8 cellular contexts compared by ENCODE assay signal in the genomic region with DNA sequence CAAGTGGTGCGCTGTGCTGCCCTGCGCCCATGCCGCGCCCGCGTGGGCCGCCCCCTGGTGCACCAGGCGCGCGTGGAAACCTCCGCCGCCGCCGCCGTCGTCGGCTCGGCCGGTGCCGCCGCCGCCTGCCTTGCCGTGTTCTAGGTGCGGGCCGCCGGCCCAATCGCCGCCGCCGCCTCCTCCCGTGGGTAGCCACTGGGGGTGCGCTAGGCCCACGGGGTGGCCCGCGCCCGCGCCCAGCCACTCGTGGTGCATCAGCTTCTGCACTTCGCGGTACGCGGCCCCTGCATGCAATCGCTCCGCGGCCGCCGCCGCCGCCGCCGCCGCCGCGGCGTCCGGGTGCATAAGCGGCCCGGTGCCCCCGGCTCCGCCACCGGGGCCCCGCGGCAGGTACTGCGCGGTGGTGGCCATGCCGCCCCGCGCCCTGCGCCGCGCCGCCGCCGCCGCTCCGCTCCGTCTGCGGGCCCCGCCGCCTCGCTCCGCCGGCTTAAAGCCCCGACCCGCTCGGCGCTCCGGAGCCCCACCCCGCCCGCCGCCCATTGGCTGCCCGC. TPM values are rescaled to one million over a fixed set of nuclear protein-coding genes. Genes with fewer than 3 reads are reported as not detected.
DNase-seq lines count a peak whose midpoint lies in the region; ATAC-seq and TF ChIP-seq lines count a peak whose summit lies in the region.

A gene (minus strand): TSS at position 461 of the 551 bp plus-strand sequence. CDS start 50 bp downstream, at position 411.

- no peak for TF ChIP-seq CTCF in ascending aorta (IDR thresholded peaks at IDR 0.05)
- TF ChIP-seq CTCF in right lobe of liver (IDR thresholded peaks at IDR 0.05): no peak
- no peak for TF ChIP-seq CTCF in uterus (IDR thresholded peaks at IDR 0.05)

- no peaks in the 10 kb centered on the region for H3K9me3 ChIP-seq in ascending aorta
- no peaks in the 10 kb centered on the region for H3K9me3 ChIP-seq in right lobe of liver
- no peaks in the 10 kb centered on the region for H3K9me3 ChIP-seq in uterus

- peak within 1 kb of the TSS; percentile 69 to 70 for H3K27ac ChIP-seq in ascending aorta
- no peak within 1 kb of the TSS for H3K27ac ChIP-seq in right lobe of liver
- peak within 1 kb of the TSS; percentile 0 to 64 for H3K27ac ChIP-seq in uterus

- H3K27me3 ChIP-seq in ascending aorta: peaks cover 29% of the 10 kb centered on the region
- peaks cover 10 to 17% of the 10 kb centered on the region in 2 donors for H3K27me3 ChIP-seq in right lobe of liver
- peaks cover 34 to 40% of the 10 kb centered on the region in 2 donors for H3K27me3 ChIP-seq in uterus

- TF ChIP-seq POLR2A in GM19099 (IDR thresholded peaks at IDR 0.05; ENCODE audit: extremely low read depth, insufficient read length, low read depth) (peak; percentile 78), right lobe of liver (IDR thresholded peaks at IDR 0.05) (no peak), uterus (IDR thresholded peaks at IDR 0.05) (no peak)

- intact Hi-C loops in ascending aorta (cut with DNase I): loop anchor here (2.0 to 5.0 kb wide), 4 partner anchors 34 to 92 kb away; a partner anchor contains a TSS
- intact Hi-C loops in right lobe of liver (cut with DNase I): loop anchor here in 1 of 2 donors (10.0 kb wide), 1 partner anchor 98 kb away; no protein-coding TSS in a partner anchor
- intact Hi-C loops in uterus (cut with DNase I; ENCODE audit: low total_unique reads): no loop called here

- peaks cover 13 to 19% of the 10 kb centered on the region in 2 donors for H3K4me1 ChIP-seq in ascending aorta
- peaks cover 0 to 7% (median 3%) of the 10 kb centered on the region in 4 donors for H3K4me1 ChIP-seq in right lobe of liver
- peaks cover 0 to 18% of the 10 kb centered on the region in 2 donors for H3K4me1 ChIP-seq in uterus

- no peak for DNase-seq in ascending aorta (ENCODE audit: low spot score in 2 of 2)
- no peak for DNase-seq in right lobe of liver
- DNase-seq in uterus: peak in 1 of 2 donors; percentile 27
- DNase-seq in NOMO-1 treated with dmso at 0.1 percent for 144 hours (lab: John Stamatoyannopoulos, UW; ENCODE audit: unreplicated experiment): no peak
- DNase-seq in Kasumi-1 (lab: John Stamatoyannopoulos, UW): no peak
- no peak for DNase-seq in H4 (ENCODE audit: low spot score)

- H3K36me3 ChIP-seq in ascending aorta (no peaks in the 10 kb centered on the region), right lobe of liver (no peaks in the 10 kb centered on the region), uterus (no peaks in the 10 kb centered on the region)

- WGBS in right lobe of liver (ENCODE audit: insufficient coverage, low coverage, low lambda C conversion rate, missing lambda C conversion rate): no CpG with 5 or more reads among the region's 92 CpGs

- peak; percentile 10 for ATAC-seq in HG03432 (IDR thresholded peaks at IDR 0.05; ENCODE audit: unreplicated experiment)
- no peak for ATAC-seq in right lobe of liver

- H3K4me3 ChIP-seq in ascending aorta: peak within 1 kb of the TSS; percentile 67 to 82
- H3K4me3 ChIP-seq in right lobe of liver: peak within 1 kb of the TSS; percentile 32 to 54 (median 49)
- H3K4me3 ChIP-seq in uterus: peak within 1 kb of the TSS; percentile 40 to 49

RNA-seq across cellular contexts. Expression of the gene that starts here (rescaled TPM):
- not detected for total RNA-seq in ascending aorta
- total RNA-seq in right lobe of liver: under 1 TPM in 1 of 6 experiments, not detected in 5; 0.09 TPM
- not detected for total RNA-seq in uterus
- total RNA-seq in H4 (2014; rRNA removed; shearing (Covaris generic)): not detected in 2 replicates

Comparison
In these comparisons a context has a peak if more than half of its experiments do, and no peak if none do; other contexts are left out.
1. H3K27ac ChIP-seq: peak in ascending aorta (2 of 2) and uterus (2 of 2); none in right lobe of liver (0 of 3).
2. Peak in every context shown above with its lines, with median percentiles within 50 percentile points of each other: H3K4me3 ChIP-seq.